Comparison of ENCODE assay signal across 9 cellular contexts in the genomic region with DNA sequence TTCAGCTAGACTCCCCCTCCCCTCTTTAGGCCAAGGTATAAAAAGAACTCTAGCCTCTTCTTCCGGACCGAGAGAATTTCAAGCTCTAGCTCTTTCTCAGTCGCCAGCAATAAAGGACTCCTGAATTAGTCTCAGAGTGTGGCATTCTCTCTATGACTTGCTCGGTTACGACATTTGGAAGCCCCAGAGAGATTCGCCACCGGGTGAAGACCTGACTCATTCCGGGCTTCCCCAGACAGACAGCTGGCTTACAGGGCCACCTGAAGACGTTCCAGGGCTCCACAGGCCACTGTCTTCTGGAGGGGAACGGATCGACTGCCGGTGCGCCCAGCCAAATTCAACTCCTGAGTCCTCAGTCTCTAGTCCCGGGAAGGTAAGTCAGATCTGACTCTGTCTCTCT. TPM values are rescaled to one million over a fixed set of nuclear protein-coding genes. Genes with fewer than 3 reads are reported as not detected.
DNase-seq lines count a peak whose midpoint lies in the region; ATAC-seq lines count a peak whose summit lies in the region.
"Had no signal": no experiment of that assay in that cellular context is flagged by ENCODE, and none has a peak within 500 bp of the region (broad histone marks: within the 10 kb centered on the region; RNA-seq: fewer than 3 reads in every experiment).

TSS of gene AKR1B15 (plus strand) at position 234 of the 400 bp plus-strand sequence. CDS start 15,510 bp downstream, outside the sequence.

- no peaks in the 10 kb centered on the region for H3K36me3 Mint-ChIP-seq in activated T-helper 17 cell treated with anti-CD3 and anti-CD28 coated beads, Interleukin-2, amount 50 U/mL, for 72 hours (ENCODE audit: low read depth)

- H3K27me3 ChIP-seq in H7 (ENCODE audit: control insufficient read depth, insufficient read depth, low read length): no peaks in the 10 kb centered on the region

- no peak within 1 kb of the TSS; the same call in 1 of the 2 replicates for H3K4me3 ChIP-seq in H7 (ENCODE audit: insufficient read depth, low read depth, low read length)

- H3K27me3 Mint-ChIP-seq in activated T-helper 17 cell treated with anti-CD3 and anti-CD28 coated beads, Interleukin-2, amount 50 U/mL, for 72 hours: peaks cover 15% of the 10 kb centered on the region

- no peak within 1 kb of the TSS for H3K4me3 Mint-ChIP-seq in activated T-helper 17 cell treated with anti-CD3 and anti-CD28 coated beads, Interleukin-2, amount 50 U/mL, for 72 hours
- H3K4me3 Mint-ChIP-seq: dendritic cell treated with granulocyte-macrophage colony-stimulating factor and Interleukin-4, amounts not matched to agents 40 ng/mL and 50 ng/mL, for 4 days had no signal

- peak within 1 kb of the TSS; percentile 79 for H3K27ac Mint-ChIP-seq in activated T-helper 17 cell treated with anti-CD3 and anti-CD28 coated beads, Interleukin-2, amount 50 U/mL, for 72 hours
- H3K27ac Mint-ChIP-seq: dendritic cell treated with granulocyte-macrophage colony-stimulating factor and Interleukin-4, amounts not matched to agents 40 ng/mL and 50 ng/mL, for 4 days had no signal

- H3K9me3 Mint-ChIP-seq in activated T-helper 17 cell treated with anti-CD3 and anti-CD28 coated beads, Interleukin-2, amount 50 U/mL, for 72 hours: no peaks in the 10 kb centered on the region
- H3K9me3 Mint-ChIP-seq: dendritic cell treated with granulocyte-macrophage colony-stimulating factor and Interleukin-4, amounts not matched to agents 40 ng/mL and 50 ng/mL, for 4 days had no signal

- ATAC-seq in GM18873 (IDR thresholded peaks at IDR 0.05; ENCODE audit: low FRiP score, unreplicated experiment) (peak; percentile 96), HG03039 (IDR thresholded peaks at IDR 0.05; ENCODE audit: unreplicated experiment) (peak; percentile 96)
- ATAC-seq in activated T-helper 17 cell treated with anti-CD3 and anti-CD28 coated beads, Interleukin-2, amount 50 U/mL, for 72 hours (replicated peaks): peak; percentile 94

- H3K36me3 ChIP-seq in H7 (replicated peaks; ENCODE audit: control insufficient read depth, insufficient read depth, low read length): no peaks in the 10 kb centered on the region

- in situ Hi-C loops in ACHN (cut with HindIII; ENCODE audit: low pct_ligation_motif_present, low pct_unique_long_range_greater_than_20kb, low sequenced_read_pairs): no loop called here

- DNase-seq in ACHN (peak; percentile 41), D341Med (ENCODE audit: low spot score) (no peak), COLO668 (lab: John Stamatoyannopoulos, UW; ENCODE audit: unreplicated experiment) (no peak), H7 (no peak)
- DNase-seq in stimulated activated CD4-positive, alpha-beta T cell treated with anti-CD3 and anti-CD28 coated beads, Interleukin-2, amount 100 ng/mL, for 48 hours: peak; percentile 2 to 7

- H3K4me1 Mint-ChIP-seq in activated T-helper 17 cell treated with anti-CD3 and anti-CD28 coated beads, Interleukin-2, amount 50 U/mL, for 72 hours: no peaks in the 10 kb centered on the region

RNA-seq across cellular contexts. Expression of gene AKR1B15, which starts in this region (rescaled TPM):
- not detected for total RNA-seq in activated T-helper 17 cell treated with anti-CD3 and anti-CD28 coated beads, Interleukin-2, amount 50 U/mL, for 72 hours
- total RNA-seq in H7 (2014; rRNA removed; shearing (Covaris generic)): not detected in 2 replicates

Comparison
In these comparisons a context has a peak if more than half of its experiments do, and no peak if none do; other contexts are left out.
1. Peak in ATAC-seq in activated T-helper 17 cell treated with anti-CD3 and anti-CD28 coated beads, Interleukin-2, amount 50 U/mL, for 72 hours; RNA of the gene not detected or under 1 TPM.
2. DNase-seq: peak in ACHN (single experiment) and stimulated activated CD4-positive, alpha-beta T cell treated with anti-CD3 and anti-CD28 coated beads, Interleukin-2, amount 100 ng/mL, for 48 hours (2 of 2); none in D341Med (single experiment), COLO668 (single experiment) and H7 (single experiment).
3. Peak in every context shown above with its lines, with median percentiles within 50 percentile points of each other: ATAC-seq.